Comparison of ENCODE assay signal across 8 cellular contexts in genomic region chr12:119682635-119683340, GRCh38. TPM values are rescaled to one million over a fixed set of nuclear protein-coding genes. Genes with fewer than 3 reads are reported as not detected.
A peak's percentile ranks its signal among the peaks of the same experiment; 100 is the strongest.
DNase-seq lines count a peak whose midpoint lies in the region; ATAC-seq and TF ChIP-seq lines count a peak whose summit lies in the region.

No MANE protein-coding gene starts in this region.

- no peaks in the 10 kb centered on the region for H3K27me3 ChIP-seq in neural progenitor cell

- H3K4me3 ChIP-seq in neural progenitor cell, result no peak overlapping the region

- H3K9me3 ChIP-seq in neural progenitor cell (ENCODE audit: low read depth), result no peaks in the 10 kb centered on the region

- no peaks in the 10 kb centered on the region for H3K27me3 Mint-ChIP-seq in activated CD8-positive, alpha-beta T cell treated with anti-CD3 and anti-CD28 coated beads for 36 hours
- H3K27me3 Mint-ChIP-seq in neural progenitor cell (ENCODE audit: insufficient read depth, low read depth) (no peaks in the 10 kb centered on the region), MCF 10A (ENCODE audit: insufficient read depth, unreplicated experiment) (no peaks in the 10 kb centered on the region)

- CTCF ChIA-PET in activated CD8-positive, alpha-beta T cell treated with anti-CD3 and anti-CD28 coated beads for 36 hours (lab: Charles Lee), result interaction anchor here (2.0 kb wide), 1 partner anchor 15 kb away, joined by 8 read pairs; the partner anchor contains the start of gene PRKAB1
- CTCF ChIA-PET in MCF 10A (lab: Yijun Ruan, JAX), result interaction anchor here (0.6 to 5.7 kb wide), 7 partner anchors 12 to 382 kb away, joined by 3 to 25 read pairs (median 4); partner anchors contain the start of gene PRKAB1

- peaks cover 13% of the 10 kb centered on the region for H3K4me1 Mint-ChIP-seq in activated CD8-positive, alpha-beta T cell treated with anti-CD3 and anti-CD28 coated beads for 36 hours (ENCODE audit: low read depth)
- peaks cover 7% of the 10 kb centered on the region for H3K4me1 Mint-ChIP-seq in neural progenitor cell
- no peaks in the 10 kb centered on the region for H3K4me1 Mint-ChIP-seq in MCF 10A (ENCODE audit: insufficient read depth, unreplicated experiment)

- POLR2A ChIA-PET in activated CD8-positive, alpha-beta T cell treated with anti-CD3 and anti-CD28 coated beads for 36 hours (lab: Charles Lee), result interaction anchor here (0.7 to 1.1 kb wide), 4 partner anchors 11 to 64 kb away, joined by 3 to 4 read pairs (median 3); partner anchors contain the start of gene PRKAB1
- POLR2A ChIA-PET in MCF 10A (lab: Yijun Ruan, JAX), result interaction anchor here (1.1 to 1.9 kb wide), 3 partner anchors 12 to 15 kb away, joined by 4 to 11 read pairs (median 5); partner anchors contain the start of gene PRKAB1

- peaks cover 28% of the 10 kb centered on the region for H3F3A ChIP-seq in neural progenitor cell (ENCODE audit: low read depth)

- peaks cover 4% of the 10 kb centered on the region for H3K36me3 ChIP-seq in neural progenitor cell

- H3K4me3 Mint-ChIP-seq in activated CD8-positive, alpha-beta T cell treated with anti-CD3 and anti-CD28 coated beads for 36 hours, result no peak overlapping the region
- H3K4me3 Mint-ChIP-seq in neural progenitor cell (no peak overlapping the region), MCF 10A (ENCODE audit: unreplicated experiment) (no peak overlapping the region)

- DNase-seq in activated CD8-positive, alpha-beta T cell treated with anti-CD3 and anti-CD28 coated beads for 36 hours, result no peak
- no peak for DNase-seq in neural progenitor cell (ENCODE audit: low spot score)
- no peak for DNase-seq in MCF 10A (ENCODE audit: unreplicated experiment)
- DNase-seq in ureter (ENCODE audit: low spot score), result no peak

- H3K4me2 ChIP-seq in neural progenitor cell, result no peak overlapping the region

- H2AFZ ChIP-seq in neural progenitor cell (replicated peaks), result no peak overlapping the region

- H3K27ac Mint-ChIP-seq in activated CD8-positive, alpha-beta T cell treated with anti-CD3 and anti-CD28 coated beads for 36 hours, result peak overlapping the region; percentile 88
- H3K27ac Mint-ChIP-seq in neural progenitor cell (no peak overlapping the region), MCF 10A (ENCODE audit: low read depth, unreplicated experiment) (no peak overlapping the region)

- H3K9me3 Mint-ChIP-seq in activated CD8-positive, alpha-beta T cell treated with anti-CD3 and anti-CD28 coated beads for 36 hours, result no peaks in the 10 kb centered on the region
- no peaks in the 10 kb centered on the region for H3K9me3 Mint-ChIP-seq in neural progenitor cell
- H3K9me3 Mint-ChIP-seq in MCF 10A (ENCODE audit: unreplicated experiment), result no peaks in the 10 kb centered on the region

- intact Hi-C loops in activated CD8-positive, alpha-beta T cell treated with anti-CD3 and anti-CD28 coated beads for 36 hours (cut with micrococcal nuclease), result no loop called here
- intact Hi-C loops in MCF 10A (cut with micrococcal nuclease), result no loop called here

- ATAC-seq in GM18502 (IDR thresholded peaks at IDR 0.05; ENCODE audit: poor library complexity, unreplicated experiment) (peak; percentile 48), HG03378 (IDR thresholded peaks at IDR 0.05; ENCODE audit: unreplicated experiment) (peak; percentile 47), HG03520 (IDR thresholded peaks at IDR 0.05; ENCODE audit: unreplicated experiment) (no peak), GM21786 (IDR thresholded peaks at IDR 0.05; ENCODE audit: unreplicated experiment) (no peak)
- peak; percentile 45 for ATAC-seq in activated CD8-positive, alpha-beta T cell treated with anti-CD3 and anti-CD28 coated beads for 36 hours

- no peak for TF ChIP-seq CTCF in activated CD8-positive, alpha-beta T cell treated with anti-CD3 and anti-CD28 coated beads for 36 hours (IDR thresholded peaks at IDR 0.05)
- no peak for TF ChIP-seq CTCF in neural progenitor cell (IDR thresholded peaks at IDR 0.05)
- no peak for TF ChIP-seq CTCF in MCF 10A (IDR thresholded peaks at IDR 0.05; ENCODE audit: unreplicated experiment)

- H3K79me2 ChIP-seq in neural progenitor cell (ENCODE audit: low read depth), result no peaks in the 10 kb centered on the region

- H3K36me3 Mint-ChIP-seq in activated CD8-positive, alpha-beta T cell treated with anti-CD3 and anti-CD28 coated beads for 36 hours (ENCODE audit: low read depth), result peaks cover 24% of the 10 kb centered on the region
- H3K36me3 Mint-ChIP-seq in neural progenitor cell (peaks cover 38% of the 10 kb centered on the region), MCF 10A (ENCODE audit: insufficient read depth, unreplicated experiment) (peaks cover 41% of the 10 kb centered on the region)

- H4K20me1 ChIP-seq in neural progenitor cell (ENCODE audit: low read depth), result peaks cover 14% of the 10 kb centered on the region

- H3K4me1 ChIP-seq in neural progenitor cell, result peaks cover 19% of the 10 kb centered on the region

- H3K27ac ChIP-seq in neural progenitor cell, result peak overlapping the region; percentile 9

- no peak overlapping the region for H3K9ac ChIP-seq in neural progenitor cell

- no TSS peak for BruUV-seq in MCF 10A (replicated peaks; lab: Mats Ljungman, UMichigan)

RNA-seq across cellular contexts. Expression of gene PRKAB1, which starts 14.9 kb away (rescaled TPM):
- total RNA-seq in activated CD8-positive, alpha-beta T cell treated with anti-CD3 and anti-CD28 coated beads for 36 hours, result 10 to 100 TPM; 21.0 to 24.8 TPM
- total RNA-seq in neural progenitor cell (ENCODE audit: low replicate concordance) (24.5 and 25.3 TPM in 2 replicates), MCF 10A (2022) (22.5 and 27.2 TPM in 2 replicates), ureter (72.3 TPM)

Comparison
In these comparisons a context has a peak if more than half of its experiments do, and no peak if none do; other contexts are left out.
1. ATAC-seq: peak in GM18502 (single experiment), HG03378 (single experiment) and activated CD8-positive, alpha-beta T cell treated with anti-CD3 and anti-CD28 coated beads for 36 hours (single experiment); none in HG03520 (single experiment) and GM21786 (single experiment).